ENCODE assay signal across 1 cellular context in genomic region chr20:50389437-50389807, GRCh38.
TF ChIP-seq lines count a peak whose summit lies in the region.

No MANE protein-coding gene starts in this region.

TF ChIP-seq in HepG2, 621 proteins besides CTCF, POLR2A, EP300 and RAD21 (continued from another document and continues in another):
- TF ChIP-seq MLLT10 (CRISPR knock-in tag; IDR thresholded peaks at IDR 0.05) (no peak), RBAK (CRISPR knock-in tag; IDR thresholded peaks at IDR 0.05) (no peak), YEATS2 (CRISPR knock-in tag; IDR thresholded peaks at IDR 0.05; ENCODE audit: borderline replicate concordance) (no peak; the same call in 1 of the 2 replicates), ZNF136 (CRISPR knock-in tag; IDR thresholded peaks at IDR 0.05; ENCODE audit: low read depth) (no peak), NFYC (CRISPR knock-in tag; IDR thresholded peaks at IDR 0.05) (peak; percentile 10; the same call in 1 of the 2 replicates), ZNF30 (CRISPR knock-in tag; IDR thresholded peaks at IDR 0.05) (no peak), ZSCAN29 (CRISPR knock-in tag; conservative IDR thresholded peaks at IDR 0.05) (no peak), ZFY (CRISPR knock-in tag; IDR thresholded peaks at IDR 0.05) (peak; percentile 68; the same call in 1 of the 2 replicates), BCL6 (CRISPR knock-in tag; IDR thresholded peaks at IDR 0.05) (peak; percentile 90), ZFP62 (CRISPR knock-in tag; IDR thresholded peaks at IDR 0.05) (no peak), RXRB (CRISPR knock-in tag; IDR thresholded peaks at IDR 0.05; ENCODE audit: borderline replicate concordance) (peak; percentile 98), GLMP (CRISPR knock-in tag; IDR thresholded peaks at IDR 0.05; ENCODE audit: borderline replicate concordance) (no peak), ZNF558 (CRISPR knock-in tag; IDR thresholded peaks at IDR 0.05; ENCODE audit: borderline replicate concordance) (no peak), SOX13 (IDR thresholded peaks at IDR 0.05) (peak; percentile 81; the same call in 1 of the 2 replicates), SOX13 (CRISPR knock-in tag; conservative IDR thresholded peaks at IDR 0.05 in 1 of 2, IDR thresholded peaks at IDR 0.05 in 1 of 2) (peak in 1 of 2 experiments; percentile 94; a peak in 3 of 4 replicates), KLF6 (CRISPR knock-in tag; IDR thresholded peaks at IDR 0.05) (no peak; the same call in 1 of the 2 replicates), KLF15 (CRISPR knock-in tag; IDR thresholded peaks at IDR 0.05; ENCODE audit: borderline replicate concordance) (no peak), ZNF672 (CRISPR knock-in tag; IDR thresholded peaks at IDR 0.05) (no peak), GPN1 (CRISPR knock-in tag; IDR thresholded peaks at IDR 0.05; ENCODE audit: borderline replicate concordance) (no peak), ZNF430 (CRISPR knock-in tag; IDR thresholded peaks at IDR 0.05) (no peak), ZSCAN30 (CRISPR knock-in tag; IDR thresholded peaks at IDR 0.05) (no peak; the same call in 1 of the 2 replicates), FOXK2 (IDR thresholded peaks at IDR 0.05) (peak; percentile 83), POLR2AphosphoS2 (IDR thresholded peaks at IDR 0.05; ENCODE audit: low read depth, low read length) (no peak), TBL1XR1 (IDR thresholded peaks at IDR 0.05; ENCODE audit: borderline replicate concordance, low read length, partially characterized antibody) (peak; percentile 82), ZNF614 (CRISPR knock-in tag; IDR thresholded peaks at IDR 0.05; ENCODE audit: borderline replicate concordance) (no peak; the same call in 1 of the 2 replicates), TSC22D2 (CRISPR knock-in tag; IDR thresholded peaks at IDR 0.05; ENCODE audit: borderline replicate concordance) (0 out of 2 replicates have a peak, but pooled peaks have one; percentile 41), TP53 (CRISPR knock-in tag; conservative IDR thresholded peaks at IDR 0.05) (peak; percentile 11; the same call in 1 of the 2 replicates), NCOA5 (CRISPR knock-in tag; IDR thresholded peaks at IDR 0.05) (no peak), KMT2B (CRISPR knock-in tag; IDR thresholded peaks at IDR 0.05) (no peak), JUNB (CRISPR knock-in tag; IDR thresholded peaks at IDR 0.05; ENCODE audit: borderline replicate concordance) (no peak), SIN3A (IDR thresholded peaks at IDR 0.05; ENCODE audit: borderline replicate concordance, low read depth, low read length) (no peak), ZNF10 (CRISPR knock-in tag; IDR thresholded peaks at IDR 0.05; ENCODE audit: borderline replicate concordance, low read depth) (no peak), TEAD3 (CRISPR knock-in tag; optimal IDR thresholded peaks at IDR 0.05; ENCODE audit: borderline replicate concordance) (peak; percentile 88), ZFP1 (CRISPR knock-in tag; IDR thresholded peaks at IDR 0.05) (peak; percentile 70; the same call in 1 of the 2 replicates), ZNF800 (CRISPR knock-in tag; IDR thresholded peaks at IDR 0.05) (0 out of 2 replicates have a peak, but pooled peaks have one; percentile 20), SUZ12 (IDR thresholded peaks at IDR 0.05; ENCODE audit: low read depth, low read length) (no peak), NCOA2 (CRISPR knock-in tag; IDR thresholded peaks at IDR 0.05) (peak; percentile 99)
- TF ChIP-seq, protein P1, sequence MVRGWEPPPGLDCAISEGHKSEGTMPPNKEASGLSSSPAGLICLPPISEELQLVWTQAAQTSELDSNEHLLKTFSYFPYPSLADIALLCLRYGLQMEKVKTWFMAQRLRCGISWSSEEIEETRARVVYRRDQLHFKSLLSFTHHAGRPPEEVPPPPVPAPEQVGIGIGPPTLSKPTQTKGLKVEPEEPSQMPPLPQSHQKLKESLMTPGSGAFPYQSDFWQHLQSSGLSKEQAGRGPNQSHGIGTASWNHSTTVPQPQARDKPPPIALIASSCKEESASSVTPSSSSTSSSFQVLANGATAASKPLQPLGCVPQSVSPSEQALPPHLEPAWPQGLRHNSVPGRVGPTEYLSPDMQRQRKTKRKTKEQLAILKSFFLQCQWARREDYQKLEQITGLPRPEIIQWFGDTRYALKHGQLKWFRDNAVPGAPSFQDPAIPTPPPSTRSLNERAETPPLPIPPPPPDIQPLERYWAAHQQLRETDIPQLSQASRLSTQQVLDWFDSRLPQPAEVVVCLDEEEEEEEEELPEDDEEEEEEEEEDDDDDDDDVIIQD (CRISPR knock-in tag; IDR thresholded peaks at IDR 0.05; ENCODE audit: low read depth) = no peak
- TF ChIP-seq, protein P2, sequence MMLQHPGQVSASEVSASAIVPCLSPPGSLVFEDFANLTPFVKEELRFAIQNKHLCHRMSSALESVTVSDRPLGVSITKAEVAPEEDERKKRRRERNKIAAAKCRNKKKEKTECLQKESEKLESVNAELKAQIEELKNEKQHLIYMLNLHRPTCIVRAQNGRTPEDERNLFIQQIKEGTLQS (CRISPR knock-in tag; IDR thresholded peaks at IDR 0.05) = no peak
- TF ChIP-seq, protein P3, sequence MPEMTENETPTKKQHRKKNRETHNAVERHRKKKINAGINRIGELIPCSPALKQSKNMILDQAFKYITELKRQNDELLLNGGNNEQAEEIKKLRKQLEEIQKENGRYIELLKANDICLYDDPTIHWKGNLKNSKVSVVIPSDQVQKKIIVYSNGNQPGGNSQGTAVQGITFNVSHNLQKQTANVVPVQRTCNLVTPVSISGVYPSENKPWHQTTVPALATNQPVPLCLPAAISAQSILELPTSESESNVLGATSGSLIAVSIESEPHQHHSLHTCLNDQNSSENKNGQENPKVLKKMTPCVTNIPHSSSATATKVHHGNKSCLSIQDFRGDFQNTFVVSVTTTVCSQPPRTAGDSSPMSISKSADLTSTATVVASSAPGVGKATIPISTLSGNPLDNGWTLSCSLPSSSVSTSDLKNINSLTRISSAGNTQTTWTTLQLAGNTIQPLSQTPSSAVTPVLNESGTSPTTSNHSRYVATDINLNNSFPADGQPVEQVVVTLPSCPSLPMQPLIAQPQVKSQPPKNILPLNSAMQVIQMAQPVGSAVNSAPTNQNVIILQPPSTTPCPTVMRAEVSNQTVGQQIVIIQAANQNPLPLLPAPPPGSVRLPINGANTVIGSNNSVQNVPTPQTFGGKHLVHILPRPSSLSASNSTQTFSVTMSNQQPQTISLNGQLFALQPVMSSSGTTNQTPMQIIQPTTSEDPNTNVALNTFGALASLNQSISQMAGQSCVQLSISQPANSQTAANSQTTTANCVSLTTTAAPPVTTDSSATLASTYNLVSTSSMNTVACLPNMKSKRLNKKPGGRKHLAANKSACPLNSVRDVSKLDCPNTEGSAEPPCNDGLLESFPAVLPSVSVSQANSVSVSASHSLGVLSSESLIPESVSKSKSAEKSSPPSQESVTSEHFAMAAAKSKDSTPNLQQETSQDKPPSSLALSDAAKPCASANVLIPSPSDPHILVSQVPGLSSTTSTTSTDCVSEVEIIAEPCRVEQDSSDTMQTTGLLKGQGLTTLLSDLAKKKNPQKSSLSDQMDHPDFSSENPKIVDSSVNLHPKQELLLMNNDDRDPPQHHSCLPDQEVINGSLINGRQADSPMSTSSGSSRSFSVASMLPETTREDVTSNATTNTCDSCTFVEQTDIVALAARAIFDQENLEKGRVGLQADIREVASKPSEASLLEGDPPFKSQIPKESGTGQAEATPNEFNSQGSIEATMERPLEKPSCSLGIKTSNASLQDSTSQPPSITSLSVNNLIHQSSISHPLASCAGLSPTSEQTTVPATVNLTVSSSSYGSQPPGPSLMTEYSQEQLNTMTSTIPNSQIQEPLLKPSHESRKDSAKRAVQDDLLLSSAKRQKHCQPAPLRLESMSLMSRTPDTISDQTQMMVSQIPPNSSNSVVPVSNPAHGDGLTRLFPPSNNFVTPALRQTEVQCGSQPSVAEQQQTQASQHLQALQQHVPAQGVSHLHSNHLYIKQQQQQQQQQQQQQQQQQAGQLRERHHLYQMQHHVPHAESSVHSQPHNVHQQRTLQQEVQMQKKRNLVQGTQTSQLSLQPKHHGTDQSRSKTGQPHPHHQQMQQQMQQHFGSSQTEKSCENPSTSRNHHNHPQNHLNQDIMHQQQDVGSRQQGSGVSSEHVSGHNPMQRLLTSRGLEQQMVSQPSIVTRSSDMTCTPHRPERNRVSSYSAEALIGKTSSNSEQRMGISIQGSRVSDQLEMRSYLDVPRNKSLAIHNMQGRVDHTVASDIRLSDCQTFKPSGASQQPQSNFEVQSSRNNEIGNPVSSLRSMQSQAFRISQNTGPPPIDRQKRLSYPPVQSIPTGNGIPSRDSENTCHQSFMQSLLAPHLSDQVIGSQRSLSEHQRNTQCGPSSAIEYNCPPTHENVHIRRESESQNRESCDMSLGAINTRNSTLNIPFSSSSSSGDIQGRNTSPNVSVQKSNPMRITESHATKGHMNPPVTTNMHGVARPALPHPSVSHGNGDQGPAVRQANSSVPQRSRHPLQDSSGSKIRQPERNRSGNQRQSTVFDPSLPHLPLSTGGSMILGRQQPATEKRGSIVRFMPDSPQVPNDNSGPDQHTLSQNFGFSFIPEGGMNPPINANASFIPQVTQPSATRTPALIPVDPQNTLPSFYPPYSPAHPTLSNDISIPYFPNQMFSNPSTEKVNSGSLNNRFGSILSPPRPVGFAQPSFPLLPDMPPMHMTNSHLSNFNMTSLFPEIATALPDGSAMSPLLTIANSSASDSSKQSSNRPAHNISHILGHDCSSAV (CRISPR knock-in tag; IDR thresholded peaks at IDR 0.05; ENCODE audit: borderline replicate concordance) = no peak
- TF ChIP-seq, protein P4, sequence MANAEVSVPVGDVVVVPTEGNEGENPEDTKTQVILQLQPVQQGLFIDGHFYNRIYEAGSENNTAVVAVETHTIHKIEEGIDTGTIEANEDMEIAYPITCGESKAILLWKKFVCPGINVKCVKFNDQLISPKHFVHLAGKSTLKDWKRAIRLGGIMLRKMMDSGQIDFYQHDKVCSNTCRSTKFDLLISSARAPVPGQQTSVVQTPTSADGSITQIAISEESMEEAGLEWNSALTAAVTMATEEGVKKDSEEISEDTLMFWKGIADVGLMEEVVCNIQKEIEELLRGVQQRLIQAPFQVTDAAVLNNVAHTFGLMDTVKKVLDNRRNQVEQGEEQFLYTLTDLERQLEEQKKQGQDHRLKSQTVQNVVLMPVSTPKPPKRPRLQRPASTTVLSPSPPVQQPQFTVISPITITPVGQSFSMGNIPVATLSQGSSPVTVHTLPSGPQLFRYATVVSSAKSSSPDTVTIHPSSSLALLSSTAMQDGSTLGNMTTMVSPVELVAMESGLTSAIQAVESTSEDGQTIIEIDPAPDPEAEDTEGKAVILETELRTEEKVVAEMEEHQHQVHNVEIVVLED (CRISPR knock-in tag; IDR thresholded peaks at IDR 0.05; ENCODE audit: borderline replicate concordance) = no peak; the same call in 1 of the 2 replicates
- TF ChIP-seq, protein P5, sequence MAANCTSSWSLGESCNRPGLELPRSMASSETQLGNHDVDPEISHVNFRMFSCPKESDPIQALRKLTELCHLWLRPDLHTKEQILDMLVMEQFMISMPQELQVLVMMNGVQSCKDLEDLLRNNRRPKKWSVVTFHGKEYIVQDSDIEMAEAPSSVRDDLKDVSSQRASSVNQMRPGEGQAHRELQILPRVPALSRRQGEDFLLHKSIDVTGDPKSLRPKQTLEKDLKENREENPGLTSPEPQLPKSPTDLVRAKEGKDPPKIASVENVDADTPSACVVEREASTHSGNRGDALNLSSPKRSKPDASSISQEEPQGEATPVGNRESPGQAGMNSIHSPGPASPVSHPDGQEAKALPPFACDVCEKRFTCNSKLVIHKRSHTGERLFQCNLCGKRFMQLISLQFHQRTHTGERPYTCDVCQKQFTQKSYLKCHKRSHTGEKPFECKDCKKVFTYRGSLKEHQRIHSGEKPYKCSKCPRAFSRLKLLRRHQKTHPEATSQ (CRISPR knock-in tag; IDR thresholded peaks at IDR 0.05; ENCODE audit: borderline replicate concordance) = no peak
- TF ChIP-seq, protein P6, sequence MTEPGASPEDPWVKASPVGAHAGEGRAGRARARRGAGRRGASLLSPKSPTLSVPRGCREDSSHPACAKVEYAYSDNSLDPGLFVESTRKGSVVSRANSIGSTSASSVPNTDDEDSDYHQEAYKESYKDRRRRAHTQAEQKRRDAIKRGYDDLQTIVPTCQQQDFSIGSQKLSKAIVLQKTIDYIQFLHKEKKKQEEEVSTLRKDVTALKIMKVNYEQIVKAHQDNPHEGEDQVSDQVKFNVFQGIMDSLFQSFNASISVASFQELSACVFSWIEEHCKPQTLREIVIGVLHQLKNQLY (CRISPR knock-in tag; IDR thresholded peaks at IDR 0.05) = peak; percentile 79
